1 cellular context compared by ENCODE assay signal in genomic region chr14:103629503-103630121, GRCh38.
TF ChIP-seq lines count a peak whose summit lies in the region.

No MANE protein-coding gene starts in this region.

TF ChIP-seq in GM12878, 131 proteins besides CTCF, POLR2A, EP300 and RAD21 (continued from another document and continues in another):
- TF ChIP-seq MTA3 (IDR thresholded peaks at IDR 0.05; ENCODE audit: borderline replicate concordance, low read length) (no peak), KLF5 (IDR thresholded peaks at IDR 0.05; ENCODE audit: partially characterized antibody) (no peak), RFX5 (IDR thresholded peaks at IDR 0.05; ENCODE audit: low read depth, low read length) (no peak), ATF2 (IDR thresholded peaks at IDR 0.05; ENCODE audit: low read length) (no peak), POLR2AphosphoS5 (IDR thresholded peaks at IDR 0.05; ENCODE audit: low read length) (0 out of 2 replicates have a peak, but pooled peaks have one; percentile 24), RELA (IDR thresholded peaks at IDR 0.05; ENCODE audit: borderline replicate concordance, partially characterized antibody) (no peak), YBX1 (IDR thresholded peaks at IDR 0.05) (no peak), FOXM1 (IDR thresholded peaks at IDR 0.05; ENCODE audit: low read depth, low read length) (no peak), ATF3 (IDR thresholded peaks at IDR 0.05; ENCODE audit: borderline replicate concordance, extremely low read depth, low read depth, low read length) (no peak), NFYA (IDR thresholded peaks at IDR 0.05; ENCODE audit: borderline replicate concordance, low read depth, low read length) (no peak), NRF1 (conservative IDR thresholded peaks at IDR 0.05; ENCODE audit: low read depth, low read length) (no peak), LARP7 (IDR thresholded peaks at IDR 0.05) (0 out of 2 replicates have a peak, but pooled peaks have one; percentile 10), NKRF (conservative IDR thresholded peaks at IDR 0.05) (peak; percentile 19), EGR1 (IDR thresholded peaks at IDR 0.05; ENCODE audit: borderline replicate concordance in 1 of 2, low read depth in 2 of 2, low read length in 2 of 2) (peak in 1 of 2 experiments; percentile 77; a peak in 1 of 3 replicates), SUPT20H (IDR thresholded peaks at IDR 0.05; ENCODE audit: borderline replicate concordance, control insufficient read depth, low read depth, low read length) (no peak), POU2F2 (IDR thresholded peaks at IDR 0.05; ENCODE audit: borderline replicate concordance, low read depth, low read length) (no peak), STAT3 (IDR thresholded peaks at IDR 0.05; ENCODE audit: low read depth, low read length) (no peak), IKZF2 (IDR thresholded peaks at IDR 0.05) (no peak), ZNF274 (IDR thresholded peaks at IDR 0.05; ENCODE audit: insufficient read depth, insufficient read length) (no peak), PAX5 (IDR thresholded peaks at IDR 0.05; ENCODE audit: borderline replicate concordance, low read depth, low read length) (no peak), HCFC1 (IDR thresholded peaks at IDR 0.05; ENCODE audit: low read length) (0 out of 2 replicates have a peak, but pooled peaks have one; percentile 11), RUNX3 (IDR thresholded peaks at IDR 0.05; ENCODE audit: low read length) (no peak), ZZZ3 (IDR thresholded peaks at IDR 0.05; ENCODE audit: control insufficient read depth, insufficient read length, low read depth) (no peak), SMAD1 (IDR thresholded peaks at IDR 0.05; ENCODE audit: low read depth, partially characterized antibody) (no peak), GABPA (IDR thresholded peaks at IDR 0.05; ENCODE audit: low read depth) (no peak), MEF2B (IDR thresholded peaks at IDR 0.05; ENCODE audit: partially characterized antibody, poor library complexity, severe bottlenecking) (no peak), TAF1 (IDR thresholded peaks at IDR 0.05; ENCODE audit: borderline replicate concordance, low read depth, low read length) (no peak), FOXK2 (IDR thresholded peaks at IDR 0.05) (no peak), MEF2A (IDR thresholded peaks at IDR 0.05; ENCODE audit: insufficient read depth, low read depth, low read length) (no peak), JUND (IDR thresholded peaks at IDR 0.05; ENCODE audit: low read depth, low read length) (no peak), ZNF384 (IDR thresholded peaks at IDR 0.05; ENCODE audit: borderline replicate concordance, low read depth, low read length) (no peak), CHD4 (IDR thresholded peaks at IDR 0.05) (no peak), IKZF1 (conservative IDR thresholded peaks at IDR 0.05) (peak; percentile 43; the same call in 1 of the 2 replicates), SREBF1 (IDR thresholded peaks at IDR 0.05; ENCODE audit: low read length) (no peak), KDM1A (IDR thresholded peaks at IDR 0.05; ENCODE audit: borderline replicate concordance) (no peak), USF2 (IDR thresholded peaks at IDR 0.05; ENCODE audit: borderline replicate concordance, low read depth, low read length) (no peak), SMARCA5 (IDR thresholded peaks at IDR 0.05) (peak; percentile 33; the same call in 1 of the 2 replicates), ATF7 (IDR thresholded peaks at IDR 0.05; ENCODE audit: low read depth) (no peak), BCL11A (IDR thresholded peaks at IDR 0.05; ENCODE audit: low read depth, low read length) (no peak), DPF2 (IDR thresholded peaks at IDR 0.05) (no peak), SIN3A (IDR thresholded peaks at IDR 0.05; ENCODE audit: low read depth, low read length) (0 out of 2 replicates have a peak, but pooled peaks have one; percentile 25), TCF3 (IDR thresholded peaks at IDR 0.05; ENCODE audit: borderline replicate concordance, insufficient read depth, low read depth, low read length) (no peak), CREB1 (IDR thresholded peaks at IDR 0.05; ENCODE audit: low read depth) (no peak)
- TF ChIP-seq, protein P1, sequence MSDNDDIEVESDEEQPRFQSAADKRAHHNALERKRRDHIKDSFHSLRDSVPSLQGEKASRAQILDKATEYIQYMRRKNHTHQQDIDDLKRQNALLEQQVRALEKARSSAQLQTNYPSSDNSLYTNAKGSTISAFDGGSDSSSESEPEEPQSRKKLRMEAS (IDR thresholded peaks at IDR 0.05; ENCODE audit: low read depth, low read length), result no peak
- TF ChIP-seq, protein P2, sequence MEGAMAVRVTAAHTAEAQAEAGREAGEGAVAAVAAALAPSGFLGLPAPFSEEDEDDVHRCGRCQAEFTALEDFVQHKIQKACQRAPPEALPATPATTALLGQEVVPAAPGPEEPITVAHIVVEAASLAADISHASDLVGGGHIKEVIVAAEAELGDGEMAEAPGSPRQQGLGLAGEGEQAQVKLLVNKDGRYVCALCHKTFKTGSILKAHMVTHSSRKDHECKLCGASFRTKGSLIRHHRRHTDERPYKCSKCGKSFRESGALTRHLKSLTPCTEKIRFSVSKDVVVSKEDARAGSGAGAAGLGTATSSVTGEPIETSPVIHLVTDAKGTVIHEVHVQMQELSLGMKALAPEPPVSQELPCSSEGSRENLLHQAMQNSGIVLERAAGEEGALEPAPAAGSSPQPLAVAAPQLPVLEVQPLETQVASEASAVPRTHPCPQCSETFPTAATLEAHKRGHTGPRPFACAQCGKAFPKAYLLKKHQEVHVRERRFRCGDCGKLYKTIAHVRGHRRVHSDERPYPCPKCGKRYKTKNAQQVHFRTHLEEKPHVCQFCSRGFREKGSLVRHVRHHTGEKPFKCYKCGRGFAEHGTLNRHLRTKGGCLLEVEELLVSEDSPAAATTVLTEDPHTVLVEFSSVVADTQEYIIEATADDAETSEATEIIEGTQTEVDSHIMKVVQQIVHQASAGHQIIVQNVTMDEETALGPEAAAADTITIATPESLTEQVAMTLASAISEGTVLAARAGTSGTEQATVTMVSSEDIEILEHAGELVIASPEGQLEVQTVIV (IDR thresholded peaks at IDR 0.05; ENCODE audit: borderline replicate concordance, partially characterized antibody), result no peak
- TF ChIP-seq, protein P3, sequence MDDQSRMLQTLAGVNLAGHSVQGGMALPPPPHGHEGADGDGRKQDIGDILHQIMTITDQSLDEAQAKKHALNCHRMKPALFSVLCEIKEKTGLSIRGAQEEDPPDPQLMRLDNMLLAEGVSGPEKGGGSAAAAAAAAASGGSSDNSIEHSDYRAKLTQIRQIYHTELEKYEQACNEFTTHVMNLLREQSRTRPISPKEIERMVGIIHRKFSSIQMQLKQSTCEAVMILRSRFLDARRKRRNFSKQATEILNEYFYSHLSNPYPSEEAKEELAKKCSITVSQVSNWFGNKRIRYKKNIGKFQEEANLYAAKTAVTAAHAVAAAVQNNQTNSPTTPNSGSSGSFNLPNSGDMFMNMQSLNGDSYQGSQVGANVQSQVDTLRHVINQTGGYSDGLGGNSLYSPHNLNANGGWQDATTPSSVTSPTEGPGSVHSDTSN (IDR thresholded peaks at IDR 0.05; ENCODE audit: insufficient replicate concordance, low read depth, low read length), result peak; percentile 32
- TF ChIP-seq, protein P4, sequence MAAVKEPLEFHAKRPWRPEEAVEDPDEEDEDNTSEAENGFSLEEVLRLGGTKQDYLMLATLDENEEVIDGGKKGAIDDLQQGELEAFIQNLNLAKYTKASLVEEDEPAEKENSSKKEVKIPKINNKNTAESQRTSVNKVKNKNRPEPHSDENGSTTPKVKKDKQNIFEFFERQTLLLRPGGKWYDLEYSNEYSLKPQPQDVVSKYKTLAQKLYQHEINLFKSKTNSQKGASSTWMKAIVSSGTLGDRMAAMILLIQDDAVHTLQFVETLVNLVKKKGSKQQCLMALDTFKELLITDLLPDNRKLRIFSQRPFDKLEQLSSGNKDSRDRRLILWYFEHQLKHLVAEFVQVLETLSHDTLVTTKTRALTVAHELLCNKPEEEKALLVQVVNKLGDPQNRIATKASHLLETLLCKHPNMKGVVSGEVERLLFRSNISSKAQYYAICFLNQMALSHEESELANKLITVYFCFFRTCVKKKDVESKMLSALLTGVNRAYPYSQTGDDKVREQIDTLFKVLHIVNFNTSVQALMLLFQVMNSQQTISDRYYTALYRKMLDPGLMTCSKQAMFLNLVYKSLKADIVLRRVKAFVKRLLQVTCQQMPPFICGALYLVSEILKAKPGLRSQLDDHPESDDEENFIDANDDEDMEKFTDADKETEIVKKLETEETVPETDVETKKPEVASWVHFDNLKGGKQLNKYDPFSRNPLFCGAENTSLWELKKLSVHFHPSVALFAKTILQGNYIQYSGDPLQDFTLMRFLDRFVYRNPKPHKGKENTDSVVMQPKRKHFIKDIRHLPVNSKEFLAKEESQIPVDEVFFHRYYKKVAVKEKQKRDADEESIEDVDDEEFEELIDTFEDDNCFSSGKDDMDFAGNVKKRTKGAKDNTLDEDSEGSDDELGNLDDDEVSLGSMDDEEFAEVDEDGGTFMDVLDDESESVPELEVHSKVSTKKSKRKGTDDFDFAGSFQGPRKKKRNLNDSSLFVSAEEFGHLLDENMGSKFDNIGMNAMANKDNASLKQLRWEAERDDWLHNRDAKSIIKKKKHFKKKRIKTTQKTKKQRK (IDR thresholded peaks at IDR 0.05; ENCODE audit: low read depth, low read length), result no peak
- TF ChIP-seq, protein P5, sequence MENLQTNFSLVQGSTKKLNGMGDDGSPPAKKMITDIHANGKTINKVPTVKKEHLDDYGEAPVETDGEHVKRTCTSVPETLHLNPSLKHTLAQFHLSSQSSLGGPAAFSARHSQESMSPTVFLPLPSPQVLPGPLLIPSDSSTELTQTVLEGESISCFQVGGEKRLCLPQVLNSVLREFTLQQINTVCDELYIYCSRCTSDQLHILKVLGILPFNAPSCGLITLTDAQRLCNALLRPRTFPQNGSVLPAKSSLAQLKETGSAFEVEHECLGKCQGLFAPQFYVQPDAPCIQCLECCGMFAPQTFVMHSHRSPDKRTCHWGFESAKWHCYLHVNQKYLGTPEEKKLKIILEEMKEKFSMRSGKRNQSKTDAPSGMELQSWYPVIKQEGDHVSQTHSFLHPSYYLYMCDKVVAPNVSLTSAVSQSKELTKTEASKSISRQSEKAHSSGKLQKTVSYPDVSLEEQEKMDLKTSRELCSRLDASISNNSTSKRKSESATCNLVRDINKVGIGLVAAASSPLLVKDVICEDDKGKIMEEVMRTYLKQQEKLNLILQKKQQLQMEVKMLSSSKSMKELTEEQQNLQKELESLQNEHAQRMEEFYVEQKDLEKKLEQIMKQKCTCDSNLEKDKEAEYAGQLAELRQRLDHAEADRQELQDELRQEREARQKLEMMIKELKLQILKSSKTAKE (IDR thresholded peaks at IDR 0.05; ENCODE audit: low read depth, poor library complexity, severe bottlenecking), result no peak
- TF ChIP-seq, protein P6, sequence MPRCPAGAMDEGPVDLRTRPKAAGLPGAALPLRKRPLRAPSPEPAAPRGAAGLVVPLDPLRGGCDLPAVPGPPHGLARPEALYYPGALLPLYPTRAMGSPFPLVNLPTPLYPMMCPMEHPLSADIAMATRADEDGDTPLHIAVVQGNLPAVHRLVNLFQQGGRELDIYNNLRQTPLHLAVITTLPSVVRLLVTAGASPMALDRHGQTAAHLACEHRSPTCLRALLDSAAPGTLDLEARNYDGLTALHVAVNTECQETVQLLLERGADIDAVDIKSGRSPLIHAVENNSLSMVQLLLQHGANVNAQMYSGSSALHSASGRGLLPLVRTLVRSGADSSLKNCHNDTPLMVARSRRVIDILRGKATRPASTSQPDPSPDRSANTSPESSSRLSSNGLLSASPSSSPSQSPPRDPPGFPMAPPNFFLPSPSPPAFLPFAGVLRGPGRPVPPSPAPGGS (IDR thresholded peaks at IDR 0.05; ENCODE audit: borderline replicate concordance, insufficient read depth, low read depth, low read length, poor library complexity, severe bottlenecking), result no peak
